In the genomic region with DNA sequence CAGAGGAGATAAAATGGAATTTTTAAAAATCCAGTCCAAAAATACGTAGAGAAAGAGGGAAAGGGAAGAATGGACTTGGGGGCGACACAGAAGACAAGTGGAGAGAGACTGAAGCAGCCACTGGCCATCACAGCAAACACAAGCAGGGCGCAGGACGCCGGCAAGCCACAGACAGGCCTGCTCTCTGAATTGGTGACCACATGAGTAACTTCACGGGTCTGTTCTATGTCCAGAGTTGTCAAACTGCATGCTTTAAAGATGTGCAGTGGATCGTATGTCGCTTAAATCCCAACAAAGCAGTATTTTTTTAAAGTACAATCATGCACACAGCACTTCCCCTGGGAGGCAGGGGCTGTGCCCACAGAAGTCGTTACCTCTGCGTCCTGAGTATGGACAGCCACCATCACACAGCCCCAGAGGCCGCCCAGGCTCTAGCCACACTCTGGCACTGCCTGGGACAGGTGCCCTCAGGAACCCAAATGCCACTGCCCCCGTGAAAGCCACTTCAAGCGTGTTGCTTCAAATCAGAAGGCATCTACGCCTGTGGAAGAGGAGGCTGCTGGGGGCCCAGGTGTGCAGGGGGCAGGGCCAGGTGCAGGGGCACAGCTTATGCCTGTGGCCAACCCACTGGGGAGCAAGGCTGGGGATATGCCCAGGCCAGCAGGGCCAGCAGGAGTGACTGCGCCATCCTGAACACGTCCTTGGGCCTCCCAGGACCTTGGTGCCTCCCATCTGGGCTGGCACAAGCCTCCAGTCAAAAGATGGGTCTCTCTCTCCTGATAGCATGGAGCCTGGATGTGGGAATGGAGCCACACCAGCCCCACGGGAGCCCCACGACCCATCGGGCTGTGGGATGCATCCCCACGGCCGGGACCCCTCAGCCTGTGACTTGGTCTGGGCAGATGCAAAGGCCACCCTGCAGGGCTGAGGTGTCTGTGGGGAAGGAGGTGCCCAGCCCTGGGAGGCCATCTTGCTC, we compare ENCODE assay signal across 19 cellular contexts. TPM values are rescaled to one million over a fixed set of nuclear protein-coding genes. Genes with fewer than 3 reads are reported as not detected.
"Had no signal": no experiment of that assay in that cellular context is flagged by ENCODE, and none has a peak within 500 bp of the region (broad histone marks: within the 10 kb centered on the region; RNA-seq: fewer than 3 reads in every experiment).

No MANE protein-coding gene starts in this region.

- H3K27me3 ChIP-seq: adrenal gland had no signal

- H3K27ac Mint-ChIP-seq: activated CD4-positive, alpha-beta T cell treated with anti-CD3 and anti-CD28 coated beads for 36 hours; activated naive CD4-positive, alpha-beta T cell treated with anti-CD3 and anti-CD28 coated beads, Interleukin-2, amount 50 U/mL, for 72 hours; dendritic cell treated with granulocyte-macrophage colony-stimulating factor and Interleukin-4, amounts not matched to agents 40 ng/mL and 50 ng/mL, for 4 days; T-helper 2 cell treated with Interferon-gamma antibody and Interleukin-4, amounts not matched to agents 5 μg/mL and 100 μg/mL, for 36 hours; WTC11 had no signal

- H3K27ac ChIP-seq: adrenal gland, esophagus squamous epithelium, foreskin keratinocyte had no signal

- H3K4me1 ChIP-seq: foreskin keratinocyte had no signal

- H3K36me3 ChIP-seq: adrenal gland, esophagus squamous epithelium had no signal

- H3K9me3 Mint-ChIP-seq: activated naive CD4-positive, alpha-beta T cell treated with anti-CD3 and anti-CD28 coated beads, Interleukin-2, amount 50 U/mL, for 72 hours; dendritic cell treated with granulocyte-macrophage colony-stimulating factor and Interleukin-4, amounts not matched to agents 40 ng/mL and 50 ng/mL, for 4 days; T-helper 2 cell treated with Interferon-gamma antibody and Interleukin-4, amounts not matched to agents 5 μg/mL and 100 μg/mL, for 36 hours; WTC11 had no signal

- H3K4me3 Mint-ChIP-seq: activated CD4-positive, alpha-beta T cell treated with anti-CD3 and anti-CD28 coated beads for 36 hours; dendritic cell treated with granulocyte-macrophage colony-stimulating factor and Interleukin-4, amounts not matched to agents 40 ng/mL and 50 ng/mL, for 4 days; naive thymus-derived CD4-positive, alpha-beta T cell; T-helper 2 cell treated with Interferon-gamma antibody and Interleukin-4, amounts not matched to agents 5 μg/mL and 100 μg/mL, for 36 hours; WTC11 had no signal

- H3K4me3 ChIP-seq: adrenal gland, esophagus squamous epithelium had no signal

- FAIRE-seq: bronchial epithelial cell had no signal

- DNase-seq: activated CD4-positive, alpha-beta T cell treated with anti-CD3 and anti-CD28 coated beads for 36 hours; activated CD4-positive, alpha-beta T cell treated with anti-CD3 and anti-CD28 coated beads, Interleukin-2, amount 50 U/mL, for 48 hours; activated gamma-delta T cell treated with Interleukin-2 at 50 U/mL for 16 hours; adrenal gland; effector memory CD4-positive, alpha-beta T cell; esophagus squamous epithelium; foreskin keratinocyte; mesendoderm; naive thymus-derived CD4-positive, alpha-beta T cell; stimulated activated naive CD4-positive, alpha-beta T cell had no signal

- H3K36me3 Mint-ChIP-seq: activated naive CD4-positive, alpha-beta T cell treated with anti-CD3 and anti-CD28 coated beads, Interleukin-2, amount 50 U/mL, for 72 hours; naive thymus-derived CD4-positive, alpha-beta T cell had no signal

- H3K9me3 ChIP-seq: adrenal gland, esophagus squamous epithelium had no signal

- ATAC-seq: activated CD4-positive, alpha-beta T cell treated with anti-CD3 and anti-CD28 coated beads for 36 hours; activated naive CD4-positive, alpha-beta T cell treated with anti-CD3 and anti-CD28 coated beads, Interleukin-2, amount 50 U/mL, for 72 hours; foreskin keratinocyte; naive thymus-derived CD4-positive, alpha-beta T cell; WTC11 had no signal

RNA-seq across cellular contexts. Expression of a gene that starts 5.9 kb away (rescaled TPM):
- total RNA-seq: adrenal gland; bronchial epithelial cell; esophagus squamous epithelium; foreskin keratinocyte; kidney epithelial cell; mucosa of gallbladder; naive thymus-derived CD4-positive, alpha-beta T cell; WTC11 had no signal
- polyA plus RNA-seq: adrenal gland, foreskin keratinocyte, liver, urinary bladder had no signal
